In genomic region chr10:26931223-26931622, GRCh38 we compare ENCODE assay signal across 7 cellular contexts.
DNase-seq lines count a peak whose midpoint lies in the region; ATAC-seq and TF ChIP-seq lines count a peak whose summit lies in the region.

No MANE protein-coding gene starts in this region.

- POLR2A ChIA-PET in CD8-positive, alpha-beta T cell (lab: Charles Lee): no interaction called here

- peak; percentile 67 for ATAC-seq in GM19328 (IDR thresholded peaks at IDR 0.05; ENCODE audit: unreplicated experiment)
- ATAC-seq in HG02981 (IDR thresholded peaks at IDR 0.05; ENCODE audit: unreplicated experiment): peak; percentile 92
- no peak for ATAC-seq in CD8-positive, alpha-beta T cell

- H3K27ac Mint-ChIP-seq in chondrocyte (ENCODE audit: unreplicated experiment) (no peak overlapping the region), progenitor cell of endocrine pancreas (no peak overlapping the region)
- H3K27ac Mint-ChIP-seq in CD8-positive, alpha-beta T cell: no peak overlapping the region

- H3K27me3 Mint-ChIP-seq in chondrocyte (ENCODE audit: low read depth) (peaks cover 7% of the 10 kb centered on the region), progenitor cell of endocrine pancreas (no peaks in the 10 kb centered on the region)
- no peaks in the 10 kb centered on the region for H3K27me3 Mint-ChIP-seq in CD8-positive, alpha-beta T cell (ENCODE audit: low read depth)

- TF ChIP-seq CTCF in chondrocyte (IDR thresholded peaks at IDR 0.05): no peak
- no peak for TF ChIP-seq CTCF in progenitor cell of endocrine pancreas (IDR thresholded peaks at IDR 0.05; ENCODE audit: unreplicated experiment)
- no peak for TF ChIP-seq CTCF in CD8-positive, alpha-beta T cell (IDR thresholded peaks at IDR 0.05)

- H3K4me1 ChIP-seq in CD8-positive, alpha-beta T cell (ENCODE audit: insufficient read depth, low read length): peaks cover 5% of the 10 kb centered on the region

- H3K4me3 ChIP-seq in CD8-positive, alpha-beta T cell (ENCODE audit: low read depth, low read length): no peak overlapping the region

- H3K9me3 ChIP-seq in CD8-positive, alpha-beta T cell (ENCODE audit: low read length): no peaks in the 10 kb centered on the region

- H3K36me3 Mint-ChIP-seq in chondrocyte (ENCODE audit: low read depth) (no peaks in the 10 kb centered on the region), progenitor cell of endocrine pancreas (ENCODE audit: insufficient read depth) (no peaks in the 10 kb centered on the region)
- no peaks in the 10 kb centered on the region for H3K36me3 Mint-ChIP-seq in CD8-positive, alpha-beta T cell

- intact Hi-C loops in CD8-positive, alpha-beta T cell (cut with DNase I, micrococcal nuclease): no loop called here

- H3K27ac ChIP-seq in CD8-positive, alpha-beta T cell (ENCODE audit: low read depth, low read length): no peak overlapping the region

- CTCF ChIA-PET in CD8-positive, alpha-beta T cell (lab: Charles Lee): interaction anchor here (0.6 kb wide), 1 partner anchor 36 kb away, joined by 3 read pairs; no protein-coding TSS in a partner anchor

- H3K4me3 Mint-ChIP-seq in chondrocyte (ENCODE audit: unreplicated experiment) (peak overlapping the region; percentile 33), progenitor cell of endocrine pancreas (ENCODE audit: low read depth) (peak overlapping the region; percentile 58)
- no peak overlapping the region for H3K4me3 Mint-ChIP-seq in CD8-positive, alpha-beta T cell

- H3K4me1 Mint-ChIP-seq in chondrocyte (ENCODE audit: low read depth) (no peaks in the 10 kb centered on the region), progenitor cell of endocrine pancreas (ENCODE audit: low read depth) (no peaks in the 10 kb centered on the region)
- peaks cover 6% of the 10 kb centered on the region for H3K4me1 Mint-ChIP-seq in CD8-positive, alpha-beta T cell (ENCODE audit: low read depth)

- H3K36me3 ChIP-seq in CD8-positive, alpha-beta T cell (ENCODE audit: insufficient read depth, low read length): no peaks in the 10 kb centered on the region

- H3K27me3 ChIP-seq in CD8-positive, alpha-beta T cell (ENCODE audit: insufficient read depth, low read length): no peaks in the 10 kb centered on the region

- DNase-seq in chondrocyte (ENCODE audit: low spot score) (no peak), progenitor cell of endocrine pancreas (ENCODE audit: low spot score, unreplicated experiment) (no peak), globus pallidus (ENCODE audit: low spot score) (no peak), ureter (ENCODE audit: low spot score) (no peak)
- no peak for DNase-seq in CD8-positive, alpha-beta T cell

- peaks cover 8% of the 10 kb centered on the region for H3K9me3 Mint-ChIP-seq in chondrocyte (ENCODE audit: low read depth)
- H3K9me3 Mint-ChIP-seq in progenitor cell of endocrine pancreas (ENCODE audit: low read depth): peaks cover 3% of the 10 kb centered on the region
- no peaks in the 10 kb centered on the region for H3K9me3 Mint-ChIP-seq in CD8-positive, alpha-beta T cell
